In the genomic region with DNA sequence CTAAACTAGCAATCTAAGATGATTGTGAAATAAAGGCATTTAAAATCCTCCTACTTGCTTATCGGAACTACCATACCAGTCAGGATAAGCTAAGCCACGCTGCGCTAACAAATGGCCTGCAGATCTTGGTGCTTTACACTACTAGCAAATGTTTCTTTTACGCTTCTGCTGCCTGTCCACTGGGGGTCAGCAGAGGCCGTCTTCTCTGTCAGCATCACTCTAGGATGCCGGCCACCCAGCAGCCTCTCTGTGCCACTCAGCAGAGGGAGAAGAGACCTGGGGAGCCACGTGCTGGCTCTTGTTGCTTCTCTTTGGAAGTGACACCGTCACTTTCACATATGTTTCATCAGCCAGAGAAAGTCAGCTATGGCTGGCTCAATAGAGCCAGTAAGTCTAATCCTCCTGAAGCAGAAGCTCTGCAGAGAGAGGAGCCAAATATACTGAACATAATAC, we compare ENCODE assay signal across 1 cellular context.
TF ChIP-seq lines count a peak whose summit lies in the region.

No MANE protein-coding gene starts in this region.

TF ChIP-seq in GM23338, 12 proteins besides CTCF, POLR2A, EP300 and RAD21 (continued from another document):
- TF ChIP-seq REST (IDR thresholded peaks at IDR 0.05; ENCODE audit: unreplicated experiment) (no peak), EZH2phosphoT487 (IDR thresholded peaks at IDR 0.05; ENCODE audit: unreplicated experiment) (no peak)
